ENCODE assay signal across 8 cellular contexts in genomic region chr7:25950488-25951413, GRCh38.
DNase-seq lines count a peak whose midpoint lies in the region; ATAC-seq and TF ChIP-seq lines count a peak whose summit lies in the region.

No MANE protein-coding gene starts in this region.

- TF ChIP-seq CTCF in GM06990 (IDR thresholded peaks at IDR 0.05; ENCODE audit: insufficient read depth, low read length, poor library complexity, severe bottlenecking) (no peak), HFF-Myc (IDR thresholded peaks at IDR 0.05; ENCODE audit: low read depth, low read length, missing control alignments) (no peak), progenitor cell of endocrine pancreas (IDR thresholded peaks at IDR 0.05; ENCODE audit: unreplicated experiment) (no peak)

- H3K27ac ChIP-seq in urinary bladder (ENCODE audit: low read depth): no peak overlapping the region

- peak overlapping the region; percentile 88 for H3K4me3 ChIP-seq in GM06990 (replicated peaks; ENCODE audit: low read depth, low read length)
- H3K4me3 ChIP-seq in HFF-Myc (replicated peaks; ENCODE audit: low read depth, low read length): peak overlapping the region; percentile 30
- peak overlapping the region; percentile 64 for H3K4me3 ChIP-seq in urinary bladder (ENCODE audit: low read depth, low read length)

- no peaks in the 10 kb centered on the region for H3K4me1 ChIP-seq in urinary bladder (ENCODE audit: insufficient read depth)

- WGBS in urinary bladder: under 1% methylated on average over 86 of the region's 86 CpGs

- no peaks in the 10 kb centered on the region for H3K36me3 ChIP-seq in GM06990 (ENCODE audit: control insufficient read depth, insufficient read depth, low read length)
- H3K36me3 ChIP-seq in urinary bladder (ENCODE audit: insufficient read depth): no peaks in the 10 kb centered on the region

- H3K27me3 ChIP-seq in GM06990 (replicated peaks; ENCODE audit: control insufficient read depth, insufficient read depth, low read length): no peaks in the 10 kb centered on the region

- peak overlapping the region; percentile 93 for H3K4me3 Mint-ChIP-seq in progenitor cell of endocrine pancreas (ENCODE audit: low read depth)

- H3K36me3 Mint-ChIP-seq in progenitor cell of endocrine pancreas (ENCODE audit: insufficient read depth): peaks cover 8% of the 10 kb centered on the region

- peak; percentile 95 to 98 for ATAC-seq in left cardiac atrium

- peaks cover 39% of the 10 kb centered on the region for H3K4me1 Mint-ChIP-seq in progenitor cell of endocrine pancreas (ENCODE audit: low read depth)

- H3K27ac Mint-ChIP-seq in progenitor cell of endocrine pancreas: peak overlapping the region; percentile 98

- DNase-seq in GM06990 (ENCODE audit: extremely low read depth, insufficient read length): peak; percentile 96
- no peak for DNase-seq in HFF-Myc (ENCODE audit: extremely low read depth, low read depth)
- DNase-seq in MV-4-11 (lab: John Stamatoyannopoulos, UW): peak; percentile 91
- peak; percentile 91 for DNase-seq in SKM-1 (lab: John Stamatoyannopoulos, UW; ENCODE audit: unreplicated experiment)
- DNase-seq in activated naive CD8-positive, alpha-beta T cell treated with anti-CD3 and anti-CD28 coated beads, Interleukin-2, amount 50 U/mL, for 16 hours (ENCODE audit: low read depth, low spot score): peak; percentile 54
- peak; percentile 91 for DNase-seq in left cardiac atrium
- DNase-seq in progenitor cell of endocrine pancreas (ENCODE audit: low spot score, unreplicated experiment): peak; percentile 92

- intact Hi-C loops in left cardiac atrium (cut with DNase I): no loop called here

- no peaks in the 10 kb centered on the region for H3K27me3 Mint-ChIP-seq in progenitor cell of endocrine pancreas

- H3K9me3 Mint-ChIP-seq in progenitor cell of endocrine pancreas (ENCODE audit: low read depth): peaks cover 11% of the 10 kb centered on the region

Comparison
In these comparisons a context has a peak if more than half of its experiments do, and no peak if none do; other contexts are left out.
1. H3K4me3 ChIP-seq: peak in every context shown above with its lines; median percentile 88 in GM06990; 64 in urinary bladder; 30 in HFF-Myc.